15 cellular contexts compared by ENCODE assay signal in the genomic region with DNA sequence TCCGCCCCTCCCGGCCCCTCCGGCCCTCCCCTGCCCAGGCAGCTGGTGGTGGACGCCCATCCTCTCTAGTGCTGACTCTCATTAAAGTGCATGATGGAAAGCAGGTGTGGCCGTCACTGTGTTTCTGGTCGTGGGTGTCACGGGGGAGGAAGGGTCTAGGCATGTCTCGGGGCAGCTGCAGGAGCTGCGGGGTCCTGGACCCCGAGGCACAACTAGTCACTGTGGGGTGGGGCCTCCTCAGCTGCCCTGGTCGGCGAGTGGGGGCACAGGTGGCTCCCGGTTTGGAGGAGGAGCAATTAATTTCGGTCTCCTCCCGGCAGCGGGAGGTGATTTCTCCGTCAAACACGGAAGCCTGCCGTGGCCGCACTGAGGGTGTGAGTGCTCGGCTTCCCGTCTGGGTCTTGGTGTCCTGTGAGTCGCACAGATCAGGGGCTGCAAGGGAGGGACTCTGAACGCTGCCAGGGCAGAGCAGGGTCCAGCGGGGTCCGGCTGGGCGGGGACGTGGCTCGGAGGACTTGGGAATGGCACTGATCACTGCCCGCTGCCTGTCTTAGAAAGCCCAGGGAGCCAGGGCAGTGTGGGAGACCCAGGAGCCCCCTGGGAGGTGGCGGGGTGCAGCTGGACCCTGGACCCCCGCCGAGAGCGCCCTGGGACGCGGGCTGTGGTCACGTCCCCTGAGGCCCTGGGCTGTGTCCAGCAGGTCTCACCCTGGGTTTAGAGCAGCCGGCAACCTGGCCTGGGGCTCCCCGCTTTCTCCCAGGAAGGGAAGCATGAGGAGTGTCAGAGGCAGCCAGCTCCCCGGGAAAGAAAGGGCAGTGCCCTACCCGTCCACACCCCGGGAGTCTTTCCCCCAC. TPM values are rescaled to one million over a fixed set of nuclear protein-coding genes. Genes with fewer than 3 reads are reported as not detected.
DNase-seq lines count a peak whose midpoint lies in the region; ATAC-seq and TF ChIP-seq lines count a peak whose summit lies in the region.
"Had no signal": no experiment of that assay in that cellular context is flagged by ENCODE, and none has a peak within 500 bp of the region (broad histone marks: within the 10 kb centered on the region; RNA-seq: fewer than 3 reads in every experiment).

No MANE protein-coding gene starts in this region.

- no peaks in the 10 kb centered on the region for H3K4me1 ChIP-seq in naive thymus-derived CD4-positive, alpha-beta T cell (ENCODE audit: control insufficient read depth in 2 of 2, insufficient read depth in 2 of 2, low read length in 2 of 2)
- H3K4me1 ChIP-seq in stomach: peaks cover 4 to 9% (median 7%) of the 10 kb centered on the region in 4 donors
- H3K4me1 ChIP-seq: BE2C had no signal

- TF ChIP-seq CTCF in GM13976 (IDR thresholded peaks at IDR 0.05; ENCODE audit: borderline replicate concordance, control extremely low read depth, extremely low read depth, insufficient read depth, missing control alignments) (no peak), stomach (IDR thresholded peaks at IDR 0.05) (no peak)

- no peak for ATAC-seq in naive thymus-derived CD4-positive, alpha-beta T cell
- ATAC-seq in HG02840 (IDR thresholded peaks at IDR 0.05; ENCODE audit: low FRiP score, unreplicated experiment): no peak

- H3K4me3 ChIP-seq in naive thymus-derived CD4-positive, alpha-beta T cell (ENCODE audit: low read length): no peak overlapping the region
- peak overlapping the region in 2 of 4 donors; percentile 4 to 16 for H3K4me3 ChIP-seq in stomach

- H3K4me1 Mint-ChIP-seq in naive thymus-derived CD4-positive, alpha-beta T cell: peaks cover 0 to 9% (median 5%) of the 10 kb centered on the region in 7 donors

- WGBS in stomach, 5 donors: 2 to 10% (median 8%) methylated on average over 20 to 42 of the region's 42 CpGs

- peak overlapping the region; percentile 9 to 73 (median 60) for H3K4me3 Mint-ChIP-seq in naive thymus-derived CD4-positive, alpha-beta T cell
- H3K4me3 Mint-ChIP-seq: HFFc6 had no signal

- no peak overlapping the region for H3K27ac ChIP-seq in naive thymus-derived CD4-positive, alpha-beta T cell (ENCODE audit: low read depth, low read length)
- H3K27ac ChIP-seq in stomach: no peak overlapping the region

- H3K36me3 Mint-ChIP-seq in naive thymus-derived CD4-positive, alpha-beta T cell: no peaks in the 10 kb centered on the region

- H3K36me3 ChIP-seq in naive thymus-derived CD4-positive, alpha-beta T cell (ENCODE audit: control insufficient read depth in 2 of 3, insufficient read depth in 3 of 3, low read length in 3 of 3): no peaks in the 10 kb centered on the region
- no peaks in the 10 kb centered on the region for H3K36me3 ChIP-seq in stomach
- H3K36me3 ChIP-seq: BE2C had no signal

- CTCF ChIA-PET in naive thymus-derived CD4-positive, alpha-beta T cell (lab: Charles Lee): interaction anchor here (0.5 to 0.7 kb wide), 2 partner anchors 46 to 420 kb away, joined by 3 to 4 read pairs; no protein-coding TSS in a partner anchor

- intact Hi-C loops in naive thymus-derived CD4-positive, alpha-beta T cell (cut with micrococcal nuclease): no loop called here
- intact Hi-C loops in stomach (cut with DNase I; ENCODE audit: low total_unique reads): no loop called here

- DNase-seq in NCI-H748 (lab: John Stamatoyannopoulos, UW; ENCODE audit: unreplicated experiment): peak; percentile 77
- no peak for DNase-seq in NCI-H748 treated with DMSO at 0.1 percent for 48 hours (lab: John Stamatoyannopoulos, UW)
- peak; percentile 62 for DNase-seq in GM13976 (ENCODE audit: low spot score)
- DNase-seq in UCSD-AML1 (lab: John Stamatoyannopoulos, UW; ENCODE audit: unreplicated experiment): peak; percentile 18
- no peak for DNase-seq in naive thymus-derived CD4-positive, alpha-beta T cell
- DNase-seq in SW480 (ENCODE audit: low spot score): no peak
- no peak for DNase-seq in stomach
- DNase-seq: BE2C; stimulated activated CD4-positive, alpha-beta T cell treated with anti-CD3 and anti-CD28 coated beads, Interleukin-4, amount 100 ng/mL, for 24 hours had no signal

- no peak for TF ChIP-seq POLR2A in stomach (IDR thresholded peaks at IDR 0.05)

- POLR2A ChIA-PET in naive thymus-derived CD4-positive, alpha-beta T cell (lab: Charles Lee): no interaction called here

- in situ Hi-C loops in GM13976 (cut with MboI; ENCODE audit: low sequenced_read_pairs, unreplicated experiment): no loop called here

- no peaks in the 10 kb centered on the region for H3K9me3 ChIP-seq in naive thymus-derived CD4-positive, alpha-beta T cell (ENCODE audit: control insufficient read depth in 2 of 3, low read length in 3 of 3)
- H3K9me3 ChIP-seq in stomach: no peaks in the 10 kb centered on the region
- H3K9me3 ChIP-seq: BE2C had no signal

- H3K27me3 ChIP-seq in naive thymus-derived CD4-positive, alpha-beta T cell (ENCODE audit: control insufficient read depth in 2 of 2, insufficient read depth in 2 of 2, low read length in 2 of 2): no peaks in the 10 kb centered on the region
- H3K27me3 ChIP-seq in stomach: peaks cover 7 to 97% (median 63%) of the 10 kb centered on the region in 3 donors

- no peak for TF ChIP-seq EP300 in stomach (IDR thresholded peaks at IDR 0.05)

- peaks cover 0 to under 1% (median 0%) of the 10 kb centered on the region in 11 donors for H3K9me3 Mint-ChIP-seq in naive thymus-derived CD4-positive, alpha-beta T cell

- peak overlapping the region in 3 of 9 donors; percentile 18 to 62 (median 36) for H3K27ac Mint-ChIP-seq in naive thymus-derived CD4-positive, alpha-beta T cell
- H3K27ac Mint-ChIP-seq: HFFc6, progenitor cell of endocrine pancreas had no signal

- peaks cover 18 to 28% (median 19%) of the 10 kb centered on the region in 5 donors for H3K27me3 Mint-ChIP-seq in naive thymus-derived CD4-positive, alpha-beta T cell

RNA-seq across cellular contexts. Expression of gene TPSD1, which starts 3.3 kb away (rescaled TPM):
- total RNA-seq in naive thymus-derived CD4-positive, alpha-beta T cell: not detected
- polyA plus RNA-seq in naive thymus-derived CD4-positive, alpha-beta T cell: not detected
- 1 to 10 TPM in 1 of 5 donors, not detected in 4; 7.6 TPM for total RNA-seq in stomach
- polyA plus RNA-seq in stomach: 1 to 10 TPM in 2 of 3 donors, under 1 TPM in 1; 0.70 to 6.4 (median 2.6) TPM
- total RNA-seq: fibroblast of villous mesenchyme, HFFc6, M059J, OCI-LY7, progenitor cell of endocrine pancreas had no signal

RNA-seq across cellular contexts. Expression of gene TPSAB1, which starts 18.6 kb away (rescaled TPM):
- total RNA-seq in naive thymus-derived CD4-positive, alpha-beta T cell: 10 to 100 TPM in 1 of 5 experiments, 1 to 10 TPM in 1, not detected in 3; 3.2 to 10.2 TPM
- polyA plus RNA-seq in naive thymus-derived CD4-positive, alpha-beta T cell: not detected
- 100 to 1,000 TPM in 3 of 5 donors, 10 to 100 TPM in 2; 15.4 to 202 (median 110) TPM for total RNA-seq in stomach
- polyA plus RNA-seq in stomach: 100 to 1,000 TPM in 1 of 3 donors, 10 to 100 TPM in 2; 16.9 to 115 (median 32.1) TPM
- total RNA-seq: fibroblast of villous mesenchyme, HFFc6, M059J, OCI-LY7, progenitor cell of endocrine pancreas had no signal

RNA-seq across cellular contexts. Expression of gene TPSB2, which starts 29.1 kb away (rescaled TPM):
- 1 to 10 TPM in 1 of 5 experiments, not detected in 4; 5.3 TPM for total RNA-seq in naive thymus-derived CD4-positive, alpha-beta T cell
- not detected for polyA plus RNA-seq in naive thymus-derived CD4-positive, alpha-beta T cell
- 100 to 1,000 TPM in 2 of 5 donors, 10 to 100 TPM in 1, 1 to 10 TPM in 1, not detected in 1; 1.8 to 158 (median 70.5) TPM for total RNA-seq in stomach
- 100 to 1,000 TPM in 1 of 3 donors, 10 to 100 TPM in 2; 19.0 to 164 (median 47.9) TPM for polyA plus RNA-seq in stomach
- total RNA-seq: fibroblast of villous mesenchyme, HFFc6, M059J, OCI-LY7, progenitor cell of endocrine pancreas had no signal

RNA-seq across cellular contexts. Expression of gene TPSG1, which starts 34.1 kb away (rescaled TPM):
- total RNA-seq in naive thymus-derived CD4-positive, alpha-beta T cell: not detected
- polyA plus RNA-seq in naive thymus-derived CD4-positive, alpha-beta T cell: not detected
- total RNA-seq in stomach: 10 to 100 TPM in 1 of 5 donors, not detected in 4; 22.9 TPM
- polyA plus RNA-seq in stomach: 1 to 10 TPM in 1 of 3 donors, under 1 TPM in 1, not detected in 1; 0.10 to 1.2 TPM
- total RNA-seq: fibroblast of villous mesenchyme, M059J, OCI-LY7, progenitor cell of endocrine pancreas had no signal

RNA-seq across cellular contexts. Expression of gene UBE2I, which starts 50.3 kb away (rescaled TPM):
- total RNA-seq in naive thymus-derived CD4-positive, alpha-beta T cell: 100 to 1,000 TPM; 159 to 277 (median 203) TPM
- 10 to 100 TPM; 67.2 to 78.9 TPM for polyA plus RNA-seq in naive thymus-derived CD4-positive, alpha-beta T cell
- 10 to 100 TPM; 42.0 to 71.0 (median 48.0) TPM for total RNA-seq in stomach
- 10 to 100 TPM; 42.2 to 48.2 (median 42.6) TPM for polyA plus RNA-seq in stomach

Comparison
In these comparisons a context has a peak if more than half of its experiments do, and no peak if none do; other contexts are left out.
1. DNase-seq: peak in NCI-H748 (single experiment), GM13976 (single experiment) and UCSD-AML1 (single experiment); none in NCI-H748 treated with DMSO at 0.1 percent for 48 hours (single experiment), naive thymus-derived CD4-positive, alpha-beta T cell (0 of 9), SW480 (single experiment) and stomach (single experiment).